In the genomic region with DNA sequence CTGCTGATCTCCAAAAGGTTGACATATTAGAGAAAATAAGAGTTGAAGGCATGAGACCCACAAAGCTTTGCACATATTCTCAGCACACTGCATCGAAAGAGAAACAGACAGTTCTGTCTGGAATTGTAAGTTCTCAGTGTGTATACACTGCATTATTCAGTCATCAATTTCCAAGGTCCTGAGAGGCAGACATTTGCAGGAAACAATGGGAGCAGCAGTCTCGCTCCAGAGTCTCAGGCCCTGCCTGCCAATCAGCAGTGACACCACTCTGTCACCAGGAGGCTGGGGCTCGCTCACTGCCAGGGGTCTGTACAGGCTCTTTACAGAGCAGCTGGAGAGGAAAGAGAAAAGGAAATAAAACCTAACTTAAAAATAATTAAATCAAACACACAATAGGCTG, we compare ENCODE assay signal across 11 cellular contexts. TPM values are rescaled to one million over a fixed set of nuclear protein-coding genes. Genes with fewer than 3 reads are reported as not detected.
DNase-seq lines count a peak whose midpoint lies in the region; ATAC-seq, FAIRE-seq and TF ChIP-seq lines count a peak whose summit lies in the region.
"Had no signal": no experiment of that assay in that cellular context is flagged by ENCODE, and none has a peak within 500 bp of the region (broad histone marks: within the 10 kb centered on the region; RNA-seq: fewer than 3 reads in every experiment).

No MANE protein-coding gene starts in this region.

- peak; percentile 19 for DNase-seq in HEK293T (ENCODE audit: extremely low spot score)
- peak; percentile 9 for DNase-seq in NCI-H345 treated with DMSO at 0.1 percent for 48 hours (lab: John Stamatoyannopoulos, UW; ENCODE audit: unreplicated experiment)
- peak; percentile 37 for DNase-seq in endothelial cell of umbilical vein (ENCODE audit: low read depth, low spot score)
- peak; percentile 16 for DNase-seq in occipital lobe (lab: John Stamatoyannopoulos, UW)
- DNase-seq in AML-193 (lab: John Stamatoyannopoulos, UW) = no peak
- no peak for DNase-seq in mucosa of descending colon
- no peak for DNase-seq in COLO829 (ENCODE audit: low spot score)
- DNase-seq in MCF 10A (ENCODE audit: unreplicated experiment) = no peak
- DNase-seq: colonic mucosa, DND-41 had no signal

- no peaks in the 10 kb centered on the region for H3K9me3 ChIP-seq in endothelial cell of umbilical vein (replicated peaks; ENCODE audit: control insufficient read depth, insufficient read depth, low read length)
- no peaks in the 10 kb centered on the region for H3K9me3 ChIP-seq in mucosa of descending colon
- H3K9me3 ChIP-seq: colonic mucosa had no signal

- H3K27ac ChIP-seq in endothelial cell of umbilical vein (ENCODE audit: insufficient read depth, low read depth, low read length) = no peak overlapping the region
- H3K27ac ChIP-seq: colonic mucosa, parathyroid adenoma had no signal

- POLR2A ChIA-PET in HEK293T (lab: Yijun Ruan, JAX) = no interaction called here
- POLR2A ChIA-PET in endothelial cell of umbilical vein (lab: Charles Lee) = no interaction called here
- POLR2A ChIA-PET in MCF 10A (lab: Yijun Ruan, JAX) = interaction anchor here (0.8 to 1.2 kb wide), 2 partner anchors 10 to 17 kb away, joined by 3 to 6 read pairs; no protein-coding TSS in a partner anchor

- peaks cover under 1% of the 10 kb centered on the region for H3K4me1 Mint-ChIP-seq in MCF 10A (ENCODE audit: insufficient read depth, unreplicated experiment)

- peak; percentile 68 for FAIRE-seq in endothelial cell of umbilical vein (lab: Jason Lieb, UNC)

- intact Hi-C loops in endothelial cell of umbilical vein (cut with micrococcal nuclease) = no loop called here
- intact Hi-C loops in mucosa of descending colon (cut with DNase I, micrococcal nuclease) = no loop called here
- intact Hi-C loops in MCF 10A (cut with micrococcal nuclease) = no loop called here

- H3K4me1 ChIP-seq in endothelial cell of umbilical vein (ENCODE audit: control insufficient read depth, extremely low read depth, insufficient read depth, low read length) = no peaks in the 10 kb centered on the region
- H3K4me1 ChIP-seq in mucosa of descending colon (ENCODE audit: low read depth) = no peaks in the 10 kb centered on the region
- H3K4me1 ChIP-seq: colonic mucosa, parathyroid adenoma had no signal

- no peak overlapping the region for H3K4me2 ChIP-seq in endothelial cell of umbilical vein (ENCODE audit: insufficient read depth, low read length)

- CTCF ChIA-PET in HEK293T (lab: Yijun Ruan, JAX) (interaction anchor here (0.6 kb wide), 1 partner anchor 272 kb away, joined by 3 read pairs; no protein-coding TSS in a partner anchor), endothelial cell of umbilical vein (lab: Charles Lee) (interaction anchor here (1.4 kb wide), 1 partner anchor 50 kb away, joined by 3 read pairs; no protein-coding TSS in a partner anchor), MCF 10A (lab: Yijun Ruan, JAX) (no interaction called here)

- no peak overlapping the region for H2AFZ ChIP-seq in endothelial cell of umbilical vein (ENCODE audit: low read depth, low read length)
- H2AFZ ChIP-seq: parathyroid adenoma had no signal

- no peaks in the 10 kb centered on the region for H3K27me3 Mint-ChIP-seq in MCF 10A (ENCODE audit: insufficient read depth, unreplicated experiment)

- TF ChIP-seq CTCF in endothelial cell of umbilical vein (IDR thresholded peaks at IDR 0.05; ENCODE audit: extremely low read depth in 1 of 2, insufficient read depth in 1 of 2, low read depth in 1 of 2, low read length in 2 of 2) (peak in 1 of 2 donors; percentile 20), mucosa of descending colon (IDR thresholded peaks at IDR 0.05) (no peak), MCF 10A (IDR thresholded peaks at IDR 0.05; ENCODE audit: unreplicated experiment) (no peak)

- TF ChIP-seq POLR2A in endothelial cell of umbilical vein (IDR thresholded peaks at IDR 0.05; ENCODE audit: low read depth, low read length) = no peak

- no peak for ATAC-seq in mucosa of descending colon

- H3K9me1 ChIP-seq in endothelial cell of umbilical vein (replicated peaks; ENCODE audit: control insufficient read depth, extremely low read depth, insufficient read depth, low read length) = no peaks in the 10 kb centered on the region

- no peaks in the 10 kb centered on the region for H3K27me3 ChIP-seq in endothelial cell of umbilical vein (ENCODE audit: control insufficient read depth in 2 of 2, insufficient read depth in 2 of 2, low read length in 2 of 2)
- H3K27me3 ChIP-seq: colonic mucosa had no signal

- no peaks in the 10 kb centered on the region for H3K79me2 ChIP-seq in endothelial cell of umbilical vein (ENCODE audit: control insufficient read depth, insufficient read depth, low read length)

- H3K4me3 ChIP-seq in endothelial cell of umbilical vein (replicated peaks in 1 of 3; ENCODE audit: insufficient read depth in 1 of 3, low read depth in 1 of 3, low read length in 3 of 3) (no peak overlapping the region), mucosa of descending colon (no peak overlapping the region)
- H3K4me3 ChIP-seq: colonic mucosa had no signal

- dilution Hi-C loops in endothelial cell of umbilical vein (cut with MboI; ENCODE audit: extremely low pct_ligation_motif_present, low sequenced_read_pairs) = no loop called here

- H3K27ac Mint-ChIP-seq in MCF 10A (ENCODE audit: low read depth, unreplicated experiment) = no peak overlapping the region

- BruUV-seq in endothelial cell of umbilical vein (replicated peaks; lab: Mats Ljungman, UMichigan) (no TSS peak), MCF 10A (replicated peaks; lab: Mats Ljungman, UMichigan) (no TSS peak)

- H3K36me3 Mint-ChIP-seq in MCF 10A (ENCODE audit: insufficient read depth, unreplicated experiment) = peaks cover 2% of the 10 kb centered on the region

- H4K20me1 ChIP-seq in endothelial cell of umbilical vein (replicated peaks; ENCODE audit: control insufficient read depth, extremely low read depth, insufficient read depth, low read length) = no peaks in the 10 kb centered on the region

- H3K9me3 Mint-ChIP-seq in MCF 10A (ENCODE audit: unreplicated experiment) = no peaks in the 10 kb centered on the region

- H3K9ac ChIP-seq in endothelial cell of umbilical vein (replicated peaks; ENCODE audit: extremely low read depth, insufficient read depth, low read length) = no peak overlapping the region
- H3K9ac ChIP-seq: parathyroid adenoma had no signal

- no peak overlapping the region for H3K4me3 Mint-ChIP-seq in MCF 10A (ENCODE audit: unreplicated experiment)

- peaks cover 0 to 2% of the 10 kb centered on the region in 2 experiments for H3K36me3 ChIP-seq in endothelial cell of umbilical vein (ENCODE audit: control insufficient read depth in 2 of 2, extremely low read depth in 1 of 2, insufficient read depth in 2 of 2, low read length in 2 of 2)
- H3K36me3 ChIP-seq in mucosa of descending colon (ENCODE audit: low read depth) = no peaks in the 10 kb centered on the region
- H3K36me3 ChIP-seq: colonic mucosa had no signal

TF ChIP-seq in HEK293T, 16 proteins besides CTCF, POLR2A, EP300 and RAD21:
- TF ChIP-seq L3MBTL2 (conservative IDR thresholded peaks at IDR 0.05) = no peak
- no peak for TF ChIP-seq SUZ12 (IDR thresholded peaks at IDR 0.05)
- no peak for TF ChIP-seq FOXK2 (IDR thresholded peaks at IDR 0.05)
- TF ChIP-seq, protein P1, sequence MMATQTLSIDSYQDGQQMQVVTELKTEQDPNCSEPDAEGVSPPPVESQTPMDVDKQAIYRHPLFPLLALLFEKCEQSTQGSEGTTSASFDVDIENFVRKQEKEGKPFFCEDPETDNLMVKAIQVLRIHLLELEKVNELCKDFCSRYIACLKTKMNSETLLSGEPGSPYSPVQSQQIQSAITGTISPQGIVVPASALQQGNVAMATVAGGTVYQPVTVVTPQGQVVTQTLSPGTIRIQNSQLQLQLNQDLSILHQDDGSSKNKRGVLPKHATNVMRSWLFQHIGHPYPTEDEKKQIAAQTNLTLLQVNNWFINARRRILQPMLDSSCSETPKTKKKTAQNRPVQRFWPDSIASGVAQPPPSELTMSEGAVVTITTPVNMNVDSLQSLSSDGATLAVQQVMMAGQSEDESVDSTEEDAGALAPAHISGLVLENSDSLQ (IDR thresholded peaks at IDR 0.05) = peak; percentile 81

TF ChIP-seq in endothelial cell of umbilical vein, 7 proteins besides CTCF, POLR2A, EP300 and RAD21:
- no peak for TF ChIP-seq FOS (IDR thresholded peaks at IDR 0.05; ENCODE audit: borderline replicate concordance, insufficient read depth, low read length)
- no peak for TF ChIP-seq EZH2 (IDR thresholded peaks at IDR 0.05; ENCODE audit: borderline replicate concordance, low read depth, low read length, severe bottlenecking)
- TF ChIP-seq, protein P2, sequence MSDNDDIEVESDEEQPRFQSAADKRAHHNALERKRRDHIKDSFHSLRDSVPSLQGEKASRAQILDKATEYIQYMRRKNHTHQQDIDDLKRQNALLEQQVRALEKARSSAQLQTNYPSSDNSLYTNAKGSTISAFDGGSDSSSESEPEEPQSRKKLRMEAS (IDR thresholded peaks at IDR 0.05; ENCODE audit: insufficient read depth, insufficient read length) = no peak
- no peak for TF ChIP-seq JUN (IDR thresholded peaks at IDR 0.05; ENCODE audit: borderline replicate concordance, insufficient read depth, insufficient read length, low read depth)
- no peak for TF ChIP-seq MYC (IDR thresholded peaks at IDR 0.05; ENCODE audit: low read depth, low read length)
- no peak for TF ChIP-seq GATA2 (IDR thresholded peaks at IDR 0.05; ENCODE audit: insufficient read depth, insufficient read length, low read depth, low read length)
- no peak for TF ChIP-seq POLR2AphosphoS5 (IDR thresholded peaks at IDR 0.05; ENCODE audit: insufficient read depth, low read depth, low read length)

RNA-seq across cellular contexts. Expression of a gene that starts 36.3 kb away (rescaled TPM):
- 14.9 and 16.9 TPM in 2 replicates for total RNA-seq in endothelial cell of umbilical vein
- polyA plus RNA-seq in endothelial cell of umbilical vein = 2.0 and 2.5 TPM in 2 replicates
- 2.7 and 3.1 TPM in 2 replicates for polyA plus RNA-seq in endothelial cell of umbilical vein (2011; cell fraction: cytosol; rRNA removed)
- 2.8 and 3.2 TPM in 2 replicates for polyA plus RNA-seq in endothelial cell of umbilical vein (2011; cell fraction: nucleus; rRNA removed)
- polyA plus RNA-seq in endothelial cell of umbilical vein (2012) = 8.0 and 9.0 TPM in 2 replicates
- 3.2 and 6.6 TPM in 2 replicates for polyA minus RNA-seq in endothelial cell of umbilical vein
- polyA minus RNA-seq in endothelial cell of umbilical vein (2011; cell fraction: cytosol; rRNA and poly(A)+ RNA removed) = 1.1 TPM
- 7.0 and 7.5 TPM in 2 replicates for polyA minus RNA-seq in endothelial cell of umbilical vein (2011; cell fraction: nucleus; rRNA and poly(A)+ RNA removed)
- 62.1 TPM for total RNA-seq in occipital lobe
- 10 to 100 TPM in 1 of 3 donors, 1 to 10 TPM in 2; 4.9 to 68.4 (median 6.4) TPM for total RNA-seq in mucosa of descending colon
- total RNA-seq in MCF 10A (2022) = 14.2 and 16.9 TPM in 2 replicates

Comparison
In these comparisons a context has a peak if more than half of its experiments do, and no peak if none do; other contexts are left out.
1. DNase-seq: peak in HEK293T (single experiment), NCI-H345 treated with DMSO at 0.1 percent for 48 hours (single experiment), endothelial cell of umbilical vein (single experiment) and occipital lobe (single experiment); none in AML-193 (0 of 2), mucosa of descending colon (0 of 3), COLO829 (single experiment) and MCF 10A (single experiment).